35 cellular contexts compared by ENCODE assay signal in the genomic region with DNA sequence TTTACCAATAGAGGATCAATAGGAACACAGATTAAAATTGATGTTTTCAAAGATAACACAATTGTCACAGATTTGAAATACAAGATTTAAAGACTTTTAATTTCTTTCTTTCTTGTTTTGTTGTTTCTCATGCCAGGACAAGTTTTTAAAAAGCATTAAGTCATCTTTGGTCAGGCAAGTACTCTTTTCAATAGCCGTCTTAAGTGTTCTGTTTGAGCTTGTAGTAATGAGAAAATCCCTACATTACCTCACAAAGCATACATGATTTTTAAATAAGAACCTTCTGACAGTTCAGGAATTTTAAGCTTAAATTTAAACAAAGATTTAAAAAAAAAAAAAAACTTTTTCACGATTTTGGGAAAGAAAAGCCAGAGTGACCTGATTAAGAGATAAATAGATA.
"Had no signal": no experiment of that assay in that cellular context is flagged by ENCODE, and none has a peak within 500 bp of the region (broad histone marks: within the 10 kb centered on the region; RNA-seq: fewer than 3 reads in every experiment).

No MANE protein-coding gene starts in this region.

- ATAC-seq: activated CD8-positive, alpha-beta T cell treated with anti-CD3 and anti-CD28 coated beads for 36 hours; activated naive CD4-positive, alpha-beta T cell treated with anti-CD3 and anti-CD28 coated beads, Interleukin-2, amount 50 U/mL, for 72 hours; activated T-cell treated with anti-CD3 and anti-CD28 coated beads, Interleukin-2, amount 50 U/mL, for 4 hours; activated T-cell treated with anti-CD3 and anti-CD28 coated beads, Interleukin-2, amount 50 U/mL, for 72 hours; activated T-helper 17 cell treated with anti-CD3 and anti-CD28 coated beads, Interleukin-2, amount 50 U/mL, for 72 hours; body of pancreas had no signal

- DNase-seq: activated B cell treated with CpG ODN at 0.5 μM for 24 hours; activated CD4-positive, alpha-beta memory T cell treated with anti-CD3 and anti-CD28 coated beads for 36 hours; activated CD4-positive, alpha-beta T cell treated with anti-CD3 and anti-CD28 coated beads for 4 hours; activated CD4-positive, alpha-beta T cell treated with anti-CD3 and anti-CD28 coated beads, Interleukin-2, amount 10 ng/mL, durations not matched to agents 24 days and 14 days; activated CD4-positive, alpha-beta T cell treated with anti-CD3 and anti-CD28 coated beads, Interleukin-2, amount 50 U/mL, for 1 hour; activated CD4-positive, alpha-beta T cell treated with anti-CD3 and anti-CD28 coated beads, Interleukin-2, amount 50 U/mL, for 4 hours; activated CD4-positive, CD25-positive, alpha-beta regulatory T cell treated with anti-CD3 and anti-CD28 coated beads, Interleukin-2, amount 50 U/mL, for 72 hours; activated CD8-positive, alpha-beta memory T cell treated with anti-CD3 and anti-CD28 coated beads, Interleukin-2, amount 50 U/mL, for 4 hours; activated CD8-positive, alpha-beta T cell treated with anti-CD3 and anti-CD28 coated beads for 36 hours; activated effector memory CD4-positive, alpha-beta T cell treated with anti-CD3 and anti-CD28 coated beads, Interleukin-2, amount 50 U/mL, for 16 hours; activated gamma-delta T cell treated with Interleukin-2 at 50 U/mL for 16 hours; activated naive CD4-positive, alpha-beta T cell; activated naive CD4-positive, alpha-beta T cell treated with anti-CD3 and anti-CD28 coated beads for 36 hours; activated naive CD4-positive, alpha-beta T cell treated with anti-CD3 and anti-CD28 coated beads, Interleukin-2, amount 50 U/mL, for 16 hours; activated naive CD8-positive, alpha-beta T cell treated with anti-CD3 and anti-CD28 coated beads for 36 hours; activated T-cell treated with anti-CD3 and anti-CD28 coated beads for 4 hours; activated T-cell treated with anti-CD3 and anti-CD28 coated beads, Interleukin-2, amount 50 U/mL, for 1 hour; activated T-cell treated with anti-CD3 and anti-CD28 coated beads, Interleukin-2, amount 50 U/mL, for 4 hours; activated T-cell treated with anti-CD3 and anti-CD28 coated beads, Interleukin-2, amount 50 U/mL, for 72 hours; adrenal gland; amniotic stem cell; aorta; body of pancreas; brain microvascular endothelial cell; caudate nucleus; cerebellar nuclear complex; T-helper 1 cell; T-helper 2 cell; T-helper 9 cell had no signal

- FAIRE-seq: astrocyte, TTC549 had no signal

- H3K36me3 ChIP-seq: adrenal gland, brain microvascular endothelial cell, breast epithelium, cardiac muscle cell had no signal

- H3K4me3 ChIP-seq: adrenal gland, body of pancreas, breast epithelium, cardiac muscle cell had no signal

- H3K27me3 ChIP-seq: adrenal gland, body of pancreas, brain microvascular endothelial cell, breast epithelium, cardiac muscle cell had no signal
